Comparison of ENCODE assay signal across 8 cellular contexts in the genomic region with DNA sequence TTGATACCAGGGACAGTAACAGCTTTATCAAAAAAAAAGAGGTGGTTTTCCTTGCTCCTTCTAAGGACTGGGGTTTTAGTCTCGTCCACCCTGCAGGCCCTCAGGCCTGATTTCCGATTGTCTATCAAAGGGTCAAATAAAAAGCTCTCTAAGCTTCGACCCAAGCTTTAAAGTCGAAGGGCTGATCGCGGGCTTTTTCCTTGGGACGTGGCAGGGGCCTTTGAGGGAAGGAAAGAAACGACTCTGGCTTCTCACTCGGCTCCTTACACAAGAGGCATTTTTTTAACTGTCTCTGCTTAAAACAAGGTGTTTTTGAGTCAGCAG. TPM values are rescaled to one million over a fixed set of nuclear protein-coding genes. Genes with fewer than 3 reads are reported as not detected.
DNase-seq lines count a peak whose midpoint lies in the region; ATAC-seq and TF ChIP-seq lines count a peak whose summit lies in the region.

No MANE protein-coding gene starts in this region.

- peaks cover 38% of the 10 kb centered on the region for H3K4me1 Mint-ChIP-seq in activated T-cell treated with anti-CD3 and anti-CD28 coated beads, Interleukin-2, amount 50 U/mL, for 24 hours (ENCODE audit: low read depth)
- H3K4me1 Mint-ChIP-seq in activated naive CD8-positive, alpha-beta T cell (ENCODE audit: low read depth): peaks cover 31% of the 10 kb centered on the region

- peaks cover 6% of the 10 kb centered on the region for H3K36me3 Mint-ChIP-seq in activated T-cell treated with anti-CD3 and anti-CD28 coated beads, Interleukin-2, amount 50 U/mL, for 24 hours (ENCODE audit: low read depth)
- no peaks in the 10 kb centered on the region for H3K36me3 Mint-ChIP-seq in activated naive CD8-positive, alpha-beta T cell

- intact Hi-C loops in left lung (cut with DNase I) (no loop called here), tibial artery (cut with DNase I; ENCODE audit: low total_unique reads) (loop anchor here (5.0 kb wide), 2 partner anchors 62 to 538 kb away; a partner anchor contains a TSS)

- H3K9me3 Mint-ChIP-seq in activated T-cell treated with anti-CD3 and anti-CD28 coated beads, Interleukin-2, amount 50 U/mL, for 24 hours: no peaks in the 10 kb centered on the region
- H3K9me3 Mint-ChIP-seq in activated naive CD8-positive, alpha-beta T cell (ENCODE audit: low read depth): no peaks in the 10 kb centered on the region

- H3K27me3 ChIP-seq in left lung (no peaks in the 10 kb centered on the region), tibial artery (no peaks in the 10 kb centered on the region)

- peak overlapping the region; percentile 96 for H3K27ac Mint-ChIP-seq in activated T-cell treated with anti-CD3 and anti-CD28 coated beads, Interleukin-2, amount 50 U/mL, for 24 hours
- H3K27ac Mint-ChIP-seq in activated naive CD8-positive, alpha-beta T cell: peak overlapping the region; percentile 72

- peak overlapping the region; percentile 96 to 100 for H3K27ac ChIP-seq in left lung
- peak overlapping the region; percentile 97 to 99 for H3K27ac ChIP-seq in tibial artery

- H3K4me3 Mint-ChIP-seq in activated T-cell treated with anti-CD3 and anti-CD28 coated beads, Interleukin-2, amount 50 U/mL, for 24 hours: peak overlapping the region; percentile 91
- H3K4me3 Mint-ChIP-seq in activated naive CD8-positive, alpha-beta T cell: peak overlapping the region; percentile 92

- peak overlapping the region; percentile 99 to 100 for H3K4me3 ChIP-seq in left lung
- peak overlapping the region; percentile 90 to 91 for H3K4me3 ChIP-seq in tibial artery

- H3K9me3 ChIP-seq in left lung (no peaks in the 10 kb centered on the region), tibial artery (no peaks in the 10 kb centered on the region)

- TF ChIP-seq CTCF in left lung (IDR thresholded peaks at IDR 0.05) (no peak), tibial artery (IDR thresholded peaks at IDR 0.05) (no peak)

- peaks cover 0 to 32% of the 10 kb centered on the region in 2 donors for H3K4me1 ChIP-seq in left lung
- H3K4me1 ChIP-seq in tibial artery: peaks cover 0 to 31% (median 12%) of the 10 kb centered on the region in 4 donors

- ATAC-seq in left lung (no peak), GM18520 (IDR thresholded peaks at IDR 0.05; ENCODE audit: unreplicated experiment) (no peak), GM18861 (IDR thresholded peaks at IDR 0.05; ENCODE audit: unreplicated experiment) (no peak), GM18858 (IDR thresholded peaks at IDR 0.05; ENCODE audit: unreplicated experiment) (no peak)

- H3K36me3 ChIP-seq in left lung (no peaks in the 10 kb centered on the region), tibial artery (no peaks in the 10 kb centered on the region)

- DNase-seq in activated T-cell treated with anti-CD3 and anti-CD28 coated beads, Interleukin-2, amount 50 U/mL, for 24 hours: no peak
- DNase-seq in activated T-cell treated with anti-CD3 and anti-CD28 coated beads, Interleukin-2, amount 50 U/mL, for 1 hour: no peak
- DNase-seq in left lung: no peak
- peak in 1 of 2 donors; percentile 26 for DNase-seq in tibial artery

- H3K27me3 Mint-ChIP-seq in activated T-cell treated with anti-CD3 and anti-CD28 coated beads, Interleukin-2, amount 50 U/mL, for 24 hours: no peaks in the 10 kb centered on the region
- no peaks in the 10 kb centered on the region for H3K27me3 Mint-ChIP-seq in activated naive CD8-positive, alpha-beta T cell

RNA-seq across cellular contexts. Expression of a gene that starts 0.4 kb away (rescaled TPM):
- 10 to 100 TPM; 59.2 to 80.9 TPM for total RNA-seq in left lung
